ENCODE assay signal across 1 cellular context in genomic region chr16:62035115-62036092, GRCh38.
TF ChIP-seq lines count a peak whose summit lies in the region.

No MANE protein-coding gene starts in this region.

TF ChIP-seq in H1, 55 proteins besides CTCF, POLR2A, EP300 and RAD21 (continued from another document):
- TF ChIP-seq CEBPB (IDR thresholded peaks at IDR 0.05; ENCODE audit: low read depth, low read length) = no peak
- TF ChIP-seq ASH2L (IDR thresholded peaks at IDR 0.05; ENCODE audit: low read length) = peak; percentile 91
- no peak for TF ChIP-seq MAFK (IDR thresholded peaks at IDR 0.05; ENCODE audit: low read depth, low read length)
- TF ChIP-seq SIN3A (conservative IDR thresholded peaks at IDR 0.05 in 1 of 2, IDR thresholded peaks at IDR 0.05 in 1 of 2; ENCODE audit: low read depth in 1 of 2, low read length in 2 of 2) = no peak; a peak in 1 of 4 replicates
- TF ChIP-seq YY1 (IDR thresholded peaks at IDR 0.05; ENCODE audit: low read depth, low read length) = no peak
- no peak for TF ChIP-seq SP4 (IDR thresholded peaks at IDR 0.05; ENCODE audit: low read length)
- TF ChIP-seq RBBP5 (IDR thresholded peaks at IDR 0.05; ENCODE audit: borderline replicate concordance, low read depth, low read length) = peak; percentile 22
- TF ChIP-seq TAF1 (IDR thresholded peaks at IDR 0.05; ENCODE audit: low read depth, low read length) = peak; percentile 60
- TF ChIP-seq PHF8 (conservative IDR thresholded peaks at IDR 0.05; ENCODE audit: low read depth, low read length) = no peak
- TF ChIP-seq JUN (IDR thresholded peaks at IDR 0.05; ENCODE audit: low read depth, low read length) = no peak
- 0 out of 2 replicates have a peak, but pooled peaks have one; percentile 16 for TF ChIP-seq BACH1 (IDR thresholded peaks at IDR 0.05; ENCODE audit: low read length)
- TF ChIP-seq FOSL1 (IDR thresholded peaks at IDR 0.05; ENCODE audit: insufficient read depth, low read depth, low read length) = no peak
- TF ChIP-seq ZNF274 (IDR thresholded peaks at IDR 0.05; ENCODE audit: borderline replicate concordance, extremely low read depth, low read length) = no peak
- no peak for TF ChIP-seq RFX5 (IDR thresholded peaks at IDR 0.05; ENCODE audit: borderline replicate concordance, low read depth, low read length)
- TF ChIP-seq CTBP2 (IDR thresholded peaks at IDR 0.05; ENCODE audit: borderline replicate concordance, insufficient read depth, insufficient read length, low read length) = no peak
- no peak; a peak in 1 of 4 replicates for TF ChIP-seq HDAC2 (IDR thresholded peaks at IDR 0.05; ENCODE audit: borderline replicate concordance in 1 of 2, low read depth in 2 of 2, low read length in 2 of 2)
- peak in 1 of 2 experiments; percentile 70 for TF ChIP-seq BCL11A (IDR thresholded peaks at IDR 0.05; ENCODE audit: low read depth in 2 of 2, low read length in 2 of 2)
